1 cellular context compared by ENCODE assay signal in genomic region chr3:52036222-52036694, GRCh38.
A peak's percentile ranks its signal among the peaks of the same experiment; 100 is the strongest.
TF ChIP-seq lines count a peak whose summit lies in the region.

No MANE protein-coding gene starts in this region.

TF ChIP-seq in GM12878, 131 proteins besides CTCF, POLR2A, EP300 and RAD21 (continues in another document):
- peak; percentile 66; the same call in 1 of the 2 replicates for TF ChIP-seq MTA2 (IDR thresholded peaks at IDR 0.05; ENCODE audit: low read depth)
- TF ChIP-seq BCLAF1 (IDR thresholded peaks at IDR 0.05), result no peak
- TF ChIP-seq HDAC6 (IDR thresholded peaks at IDR 0.05; ENCODE audit: unreplicated experiment), result no peak
- no peak for TF ChIP-seq IRF3 (IDR thresholded peaks at IDR 0.05)
- TF ChIP-seq NBN (IDR thresholded peaks at IDR 0.05), result peak; percentile 65; the same call in 1 of the 2 replicates
- no peak for TF ChIP-seq CHD1 (IDR thresholded peaks at IDR 0.05; ENCODE audit: low read depth, low read length)
- TF ChIP-seq HSF1 (IDR thresholded peaks at IDR 0.05; ENCODE audit: low read depth, low read length), result no peak
- TF ChIP-seq GABPA (IDR thresholded peaks at IDR 0.05; ENCODE audit: low read depth), result no peak
- peak; percentile 81 for TF ChIP-seq NR2F1 (conservative IDR thresholded peaks at IDR 0.05)
- no peak for TF ChIP-seq RBBP5 (conservative IDR thresholded peaks at IDR 0.05)
- 0 out of 2 replicates have a peak, but pooled peaks have one; percentile 2 for TF ChIP-seq TCF12 (IDR thresholded peaks at IDR 0.05; ENCODE audit: low read depth, low read length)
- TF ChIP-seq ZNF217 (IDR thresholded peaks at IDR 0.05), result no peak
- no peak for TF ChIP-seq E2F8 (IDR thresholded peaks at IDR 0.05; ENCODE audit: low read depth, partially characterized antibody)
- TF ChIP-seq PRDM15 (CRISPR knock-in tag; IDR thresholded peaks at IDR 0.05), result no peak
- no peak for TF ChIP-seq HCFC1 (IDR thresholded peaks at IDR 0.05; ENCODE audit: low read length)
- TF ChIP-seq SMARCA5 (IDR thresholded peaks at IDR 0.05), result no peak
- TF ChIP-seq BMI1 (IDR thresholded peaks at IDR 0.05; ENCODE audit: borderline replicate concordance), result no peak
- TF ChIP-seq PBX3 (IDR thresholded peaks at IDR 0.05; ENCODE audit: insufficient replicate concordance, low read depth, low read length), result no peak
- no peak for TF ChIP-seq ZBTB4 (CRISPR knock-in tag; IDR thresholded peaks at IDR 0.05)
- peak; percentile 89 for TF ChIP-seq MEF2B (IDR thresholded peaks at IDR 0.05; ENCODE audit: partially characterized antibody, poor library complexity, severe bottlenecking)
- peak; percentile 57; the same call in 1 of the 2 replicates for TF ChIP-seq TCF3 (IDR thresholded peaks at IDR 0.05; ENCODE audit: borderline replicate concordance, insufficient read depth, low read depth, low read length)
- no peak for TF ChIP-seq RFX5 (IDR thresholded peaks at IDR 0.05; ENCODE audit: low read depth, low read length)
- TF ChIP-seq ZNF24 (IDR thresholded peaks at IDR 0.05), result no peak
- TF ChIP-seq BRCA1 (IDR thresholded peaks at IDR 0.05; ENCODE audit: low read depth, low read length), result no peak
- TF ChIP-seq ATF2 (IDR thresholded peaks at IDR 0.05; ENCODE audit: low read length), result no peak
- TF ChIP-seq YBX1 (IDR thresholded peaks at IDR 0.05), result no peak
- TF ChIP-seq MTA3 (IDR thresholded peaks at IDR 0.05; ENCODE audit: borderline replicate concordance, low read length), result no peak
- no peak for TF ChIP-seq FOXM1 (IDR thresholded peaks at IDR 0.05; ENCODE audit: low read depth, low read length)
- TF ChIP-seq NFYA (IDR thresholded peaks at IDR 0.05; ENCODE audit: borderline replicate concordance, low read depth, low read length), result no peak
- TF ChIP-seq RAD51 (IDR thresholded peaks at IDR 0.05), result no peak
- peak; percentile 40 for TF ChIP-seq CUX1 (IDR thresholded peaks at IDR 0.05; ENCODE audit: insufficient replicate concordance, low read depth, low read length)
